ENCODE assay signal across 8 cellular contexts in the genomic region with DNA sequence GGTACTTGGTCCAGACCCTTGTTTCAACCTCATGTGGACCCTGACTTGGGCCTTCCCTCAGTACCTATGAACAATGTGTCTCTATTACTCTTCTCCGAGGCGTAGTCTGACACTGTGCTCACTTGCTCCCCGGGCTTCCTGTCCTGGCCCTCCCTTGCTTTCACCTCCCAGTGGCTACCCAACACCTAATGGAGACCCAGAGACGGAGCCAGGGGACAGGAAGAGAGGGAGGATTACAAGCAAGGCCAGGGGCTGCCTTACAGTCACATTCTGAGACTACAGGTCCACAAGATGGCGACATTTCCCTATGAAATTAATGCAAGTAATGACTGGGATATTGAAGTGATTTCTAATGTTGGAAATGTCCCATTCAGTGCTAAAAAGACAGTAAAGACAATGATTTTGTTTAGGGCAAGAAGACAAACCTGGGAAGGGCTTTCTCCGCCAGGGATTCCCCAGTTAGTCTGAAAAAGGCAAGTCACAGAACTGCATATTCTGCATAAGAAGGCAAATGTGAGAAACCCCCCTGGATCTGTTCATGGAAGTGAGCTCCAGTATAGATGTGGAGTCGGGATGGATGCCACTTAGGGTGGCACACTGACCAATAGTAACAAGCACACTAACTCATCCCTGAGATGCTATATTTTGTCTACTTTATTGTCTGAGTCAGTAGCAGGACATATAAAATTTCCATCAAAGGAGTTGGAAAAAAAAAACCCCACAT. TPM values are rescaled to one million over a fixed set of nuclear protein-coding genes. Genes with fewer than 3 reads are reported as not detected.
A peak's percentile ranks its signal among the peaks of the same experiment; 100 is the strongest.
DNase-seq lines count a peak whose midpoint lies in the region; ATAC-seq and TF ChIP-seq lines count a peak whose summit lies in the region.

No MANE protein-coding gene starts in this region.

- H3K27ac ChIP-seq in esophagus muscularis mucosa (replicated peaks in 1 of 4) (no peak overlapping the region), tibial artery (no peak overlapping the region)

- H3K27me3 Mint-ChIP-seq in naive thymus-derived CD8-positive, alpha-beta T cell: no peaks in the 10 kb centered on the region

- peak overlapping the region in 3 of 10 donors; percentile 22 to 70 (median 54) for H3K27ac Mint-ChIP-seq in naive thymus-derived CD8-positive, alpha-beta T cell

- ATAC-seq in naive thymus-derived CD8-positive, alpha-beta T cell: peak; percentile 77 to 94
- no peak for ATAC-seq in HG02973 (IDR thresholded peaks at IDR 0.05; ENCODE audit: unreplicated experiment)

- TF ChIP-seq CTCF in esophagus muscularis mucosa (IDR thresholded peaks at IDR 0.05): peak; percentile 47 to 49 (median 48)
- peak; percentile 46 to 47 for TF ChIP-seq CTCF in tibial artery (IDR thresholded peaks at IDR 0.05)

- H3K4me3 ChIP-seq in esophagus muscularis mucosa: no peak overlapping the region
- no peak overlapping the region for H3K4me3 ChIP-seq in tibial artery

- H3K4me1 Mint-ChIP-seq in naive thymus-derived CD8-positive, alpha-beta T cell: peaks cover 2 to 7% (median 3%) of the 10 kb centered on the region in 4 donors

- TF ChIP-seq EP300 in esophagus muscularis mucosa (IDR thresholded peaks at IDR 0.05): no peak

- H3K36me3 ChIP-seq in esophagus muscularis mucosa (no peaks in the 10 kb centered on the region), tibial artery (no peaks in the 10 kb centered on the region)

- peaks cover 3 to 12% (median 8%) of the 10 kb centered on the region in 3 donors for H3K36me3 Mint-ChIP-seq in naive thymus-derived CD8-positive, alpha-beta T cell

- POLR2A ChIA-PET in naive thymus-derived CD8-positive, alpha-beta T cell (lab: Charles Lee): interaction anchor here (0.6 kb wide), 1 partner anchor 36 kb away, joined by 3 read pairs; no protein-coding TSS in a partner anchor

- H3K4me1 ChIP-seq in esophagus muscularis mucosa (peaks cover 0 to 11% (median 8%) of the 10 kb centered on the region in 4 donors), tibial artery (peaks cover 0 to 3% (median 0%) of the 10 kb centered on the region in 4 donors)

- no peak for TF ChIP-seq POLR2A in esophagus muscularis mucosa (IDR thresholded peaks at IDR 0.05; ENCODE audit: low read depth)

- H3K9me3 Mint-ChIP-seq in naive thymus-derived CD8-positive, alpha-beta T cell: peaks cover 0 to 13% (median 4%) of the 10 kb centered on the region in 9 donors

- H3K27me3 ChIP-seq in esophagus muscularis mucosa (no peaks in the 10 kb centered on the region), tibial artery (no peaks in the 10 kb centered on the region)

- 61% methylated on average over 7 of the region's 7 CpGs for WGBS in esophagus muscularis mucosa

- H3K9me3 ChIP-seq in esophagus muscularis mucosa: peaks cover 0 to 5% (median 0%) of the 10 kb centered on the region in 4 donors
- H3K9me3 ChIP-seq in tibial artery: peaks cover 0 to 7% (median 0%) of the 10 kb centered on the region in 3 donors

- DNase-seq in GDM1 (lab: John Stamatoyannopoulos, UW) (peak; percentile 52), HT-29 (ENCODE audit: low spot score) (peak; percentile 79), NOMO-1 (lab: John Stamatoyannopoulos, UW; ENCODE audit: unreplicated experiment in 2 of 2) (peak; percentile 3 to 66), esophagus muscularis mucosa (ENCODE audit: extremely low spot score) (no peak), tibial artery (no peak)
- DNase-seq in activated CD8-positive, alpha-beta memory T cell treated with anti-CD3 and anti-CD28 coated beads for 4 hours (ENCODE audit: low read depth in 2 of 2): peak; percentile 4 to 22
- peak; percentile 16 to 70 (median 52) for DNase-seq in naive thymus-derived CD8-positive, alpha-beta T cell

- H3K4me3 Mint-ChIP-seq in naive thymus-derived CD8-positive, alpha-beta T cell: no peak overlapping the region

- intact Hi-C loops in esophagus muscularis mucosa (cut with DNase I) (no loop called here), tibial artery (cut with DNase I; ENCODE audit: low total_unique reads) (no loop called here)

RNA-seq across cellular contexts. Expression of gene ZBTB24, which starts 44.0 kb away (rescaled TPM):
- 4.6 and 4.8 TPM in 2 replicates for total RNA-seq in HT-29 (2014; rRNA removed; shearing (Covaris generic))
- 1 to 10 TPM; 5.3 to 6.4 (median 5.9) TPM for total RNA-seq in esophagus muscularis mucosa
- total RNA-seq in naive thymus-derived CD8-positive, alpha-beta T cell: 10 to 100 TPM; 21.1 to 24.7 TPM
- polyA plus RNA-seq in naive thymus-derived CD8-positive, alpha-beta T cell: 1 to 10 TPM; 6.6 to 8.8 (median 8.2) TPM

Comparison
In these comparisons a context has a peak if more than half of its experiments do, and no peak if none do; other contexts are left out.
1. DNase-seq: peak in GDM1 (single experiment), HT-29 (single experiment), NOMO-1 (2 of 2), activated CD8-positive, alpha-beta memory T cell treated with anti-CD3 and anti-CD28 coated beads for 4 hours (2 of 2) and naive thymus-derived CD8-positive, alpha-beta T cell (10 of 10); none in esophagus muscularis mucosa (single experiment) and tibial artery (0 of 2).